In genomic region chr1:40803447-40803846, GRCh38 we compare ENCODE assay signal across 19 cellular contexts. TPM values are rescaled to one million over a fixed set of nuclear protein-coding genes. Genes with fewer than 3 reads are reported as not detected.
A peak's percentile ranks its signal among the peaks of the same experiment; 100 is the strongest.
DNase-seq lines count a peak whose midpoint lies in the region; ATAC-seq and TF ChIP-seq lines count a peak whose summit lies in the region.
"Had no signal": no experiment of that assay in that cellular context is flagged by ENCODE, and none has a peak within 500 bp of the region (broad histone marks: within the 10 kb centered on the region; RNA-seq: fewer than 3 reads in every experiment).

No MANE protein-coding gene starts in this region.

- TF ChIP-seq POLR2A in stomach (IDR thresholded peaks at IDR 0.05) = no peak
- no peak for TF ChIP-seq POLR2A in Peyer's patch (IDR thresholded peaks at IDR 0.05)

- POLR2A ChIA-PET in CD4-positive, alpha-beta memory T cell (lab: Charles Lee; ENCODE audit: partially characterized antibody) = interaction anchor here (1.2 to 1.6 kb wide), 2 partner anchors 59 to 112 kb away, joined by 5 to 7 read pairs; partner anchors contain the start of genes CITED4 and NFYC
- POLR2A ChIA-PET in T-cell (lab: Charles Lee) = interaction anchor here in 1 of 2 donors (0.5 kb wide), 1 partner anchor 712 kb away, joined by 4 read pairs; no protein-coding TSS in a partner anchor

- H3K36me3 ChIP-seq in CD4-positive, alpha-beta memory T cell (ENCODE audit: insufficient read depth, low read length) = no peaks in the 10 kb centered on the region
- H3K36me3 ChIP-seq in lower lobe of right lung (no peaks in the 10 kb centered on the region), stomach (no peaks in the 10 kb centered on the region), Peyer's patch (no peaks in the 10 kb centered on the region)

- peaks cover 12 to 34% (median 24%) of the 10 kb centered on the region in 4 donors for H3K4me1 Mint-ChIP-seq in CD4-positive, alpha-beta memory T cell
- H3K4me1 Mint-ChIP-seq in T-cell = peaks cover 17 to 30% (median 17%) of the 10 kb centered on the region in 3 donors

- H3K9me3 ChIP-seq in CD4-positive, alpha-beta memory T cell (ENCODE audit: control insufficient read depth in 1 of 2, low read length in 2 of 2) = no peaks in the 10 kb centered on the region
- no peaks in the 10 kb centered on the region for H3K9me3 ChIP-seq in lower lobe of right lung
- no peaks in the 10 kb centered on the region for H3K9me3 ChIP-seq in stomach
- no peaks in the 10 kb centered on the region for H3K9me3 ChIP-seq in Peyer's patch

- no peak for TF ChIP-seq CTCF in lower lobe of right lung (IDR thresholded peaks at IDR 0.05)
- no peak for TF ChIP-seq CTCF in stomach (IDR thresholded peaks at IDR 0.05)
- TF ChIP-seq CTCF in Peyer's patch (IDR thresholded peaks at IDR 0.05) = no peak

- peak overlapping the region; percentile 52 to 88 (median 81) for H3K27ac Mint-ChIP-seq in CD4-positive, alpha-beta memory T cell
- peak overlapping the region; percentile 67 to 85 for H3K27ac Mint-ChIP-seq in T-cell
- H3K27ac Mint-ChIP-seq: activated CD4-positive, alpha-beta memory T cell treated with anti-CD3 and anti-CD28 coated beads, Interleukin-2, amount 10 ng/mL, durations not matched to agents 7 days and 5 days; activated naive CD4-positive, alpha-beta T cell treated with anti-CD3 and anti-CD28 coated beads, Interleukin-2, amount 50 U/mL, for 24 hours; T-helper 1 cell treated with Interleukin-12 subunit alpha and Interleukin-12 subunit beta and Interleukin-4 antibody, amounts not matched to agents 30 μg/mL and 1 μg/mL, for 36 hours had no signal

- CTCF ChIA-PET in CD4-positive, alpha-beta memory T cell (lab: Charles Lee; ENCODE audit: partially characterized antibody) = interaction anchor here (0.9 to 1.5 kb wide), 2 partner anchors 14 to 29 kb away, joined by 3 to 6 read pairs; no protein-coding TSS in a partner anchor
- CTCF ChIA-PET in T-cell (lab: Charles Lee) = no interaction called here

- peak overlapping the region; percentile 63 for H3K27ac ChIP-seq in CD4-positive, alpha-beta memory T cell (ENCODE audit: low read depth, low read length)
- peak overlapping the region; percentile 74 for H3K27ac ChIP-seq in lower lobe of right lung
- H3K27ac ChIP-seq in stomach = peak overlapping the region in 4 of 5 donors; percentile 74 to 89 (median 82)
- H3K27ac ChIP-seq in Peyer's patch = peak overlapping the region in 2 of 4 donors; percentile 65 to 85
- H3K27ac ChIP-seq: epithelial cell of prostate, VCaP had no signal

- intact Hi-C loops in CD4-positive, alpha-beta memory T cell (cut with micrococcal nuclease) = no loop called here
- intact Hi-C loops in lower lobe of right lung (cut with DNase I) (no loop called here), stomach (cut with DNase I; ENCODE audit: low total_unique reads) (no loop called here)

- ATAC-seq in T-cell (replicated peaks in 1 of 4) (no peak), lower lobe of right lung (no peak), GM21717 (IDR thresholded peaks at IDR 0.05; ENCODE audit: unreplicated experiment) (no peak)
- ATAC-seq: left lobe of liver had no signal

- no peak for TF ChIP-seq EP300 in stomach (IDR thresholded peaks at IDR 0.05)

- H3K27me3 ChIP-seq in CD4-positive, alpha-beta memory T cell (ENCODE audit: insufficient read depth, low read length) = no peaks in the 10 kb centered on the region
- H3K27me3 ChIP-seq in lower lobe of right lung (ENCODE audit: low read depth) = no peaks in the 10 kb centered on the region
- no peaks in the 10 kb centered on the region for H3K27me3 ChIP-seq in stomach
- no peaks in the 10 kb centered on the region for H3K27me3 ChIP-seq in Peyer's patch

- H3K4me3 Mint-ChIP-seq in CD4-positive, alpha-beta memory T cell = peak overlapping the region in 2 of 8 donors; percentile 0 to 59
- peak overlapping the region in 1 of 3 donors; percentile 45 for H3K4me3 Mint-ChIP-seq in T-cell
- H3K4me3 Mint-ChIP-seq: activated naive CD4-positive, alpha-beta T cell treated with anti-CD3 and anti-CD28 coated beads, Interleukin-2, amount 50 U/mL, for 24 hours had no signal

- H3K9me3 Mint-ChIP-seq in CD4-positive, alpha-beta memory T cell = no peaks in the 10 kb centered on the region
- no peaks in the 10 kb centered on the region for H3K9me3 Mint-ChIP-seq in T-cell
- H3K9me3 Mint-ChIP-seq: activated CD4-positive, alpha-beta memory T cell treated with anti-CD3 and anti-CD28 coated beads, Interleukin-2, amount 10 ng/mL, durations not matched to agents 7 days and 5 days; activated naive CD4-positive, alpha-beta T cell treated with anti-CD3 and anti-CD28 coated beads, Interleukin-2, amount 50 U/mL, for 24 hours; T-helper 1 cell treated with Interleukin-12 subunit alpha and Interleukin-12 subunit beta and Interleukin-4 antibody, amounts not matched to agents 30 μg/mL and 1 μg/mL, for 36 hours had no signal

- no peak overlapping the region for H3K4me3 ChIP-seq in CD4-positive, alpha-beta memory T cell (ENCODE audit: low read length in 2 of 2)
- H3K4me3 ChIP-seq in lower lobe of right lung (no peak overlapping the region), stomach (no peak overlapping the region), Peyer's patch (no peak overlapping the region)

- H3K27me3 Mint-ChIP-seq in CD4-positive, alpha-beta memory T cell = no peaks in the 10 kb centered on the region
- no peaks in the 10 kb centered on the region for H3K27me3 Mint-ChIP-seq in T-cell
- H3K27me3 Mint-ChIP-seq: activated CD4-positive, alpha-beta memory T cell treated with anti-CD3 and anti-CD28 coated beads, Interleukin-2, amount 10 ng/mL, durations not matched to agents 7 days and 5 days; activated naive CD4-positive, alpha-beta T cell treated with anti-CD3 and anti-CD28 coated beads, Interleukin-2, amount 50 U/mL, for 24 hours had no signal

- WGBS in stomach, 5 donors = 80 to 93% (median 90%) methylated on average over 3 of the region's 3 CpGs

- peaks cover 17% of the 10 kb centered on the region for H3K4me1 ChIP-seq in CD4-positive, alpha-beta memory T cell (ENCODE audit: insufficient read depth, low read length)
- H3K4me1 ChIP-seq in lower lobe of right lung (peaks cover 26% of the 10 kb centered on the region), stomach (peaks cover 30 to 85% (median 63%) of the 10 kb centered on the region in 4 donors), Peyer's patch (peaks cover 0 to 53% (median 4%) of the 10 kb centered on the region in 4 donors)

- no peaks in the 10 kb centered on the region for H3K36me3 Mint-ChIP-seq in CD4-positive, alpha-beta memory T cell
- no peaks in the 10 kb centered on the region for H3K36me3 Mint-ChIP-seq in T-cell
- H3K36me3 Mint-ChIP-seq: activated naive CD4-positive, alpha-beta T cell treated with anti-CD3 and anti-CD28 coated beads, Interleukin-2, amount 50 U/mL, for 24 hours had no signal

- peak in 1 of 5 donors; percentile 39 for DNase-seq in CD4-positive, alpha-beta memory T cell
- DNase-seq in T-cell (no peak), lower lobe of right lung (no peak), stomach (no peak), Peyer's patch (no peak), NCI-H1930 (lab: John Stamatoyannopoulos, UW) (no peak)
- DNase-seq: activated CD4-positive, alpha-beta memory T cell treated with anti-CD3 and anti-CD28 coated beads, Interleukin-2, amount 10 ng/mL, durations not matched to agents 7 days and 5 days; activated T-cell treated with anti-CD3 and anti-CD28 coated beads, Interleukin-2, amount 50 U/mL, for 48 hours; HCEC 1CT; IMR-90; NCI-H1694 treated with DMSO at 0.1 percent for 48 hours; NCI-H446 treated with DMSO at 0.1 percent for 48 hours; trophoblast cell had no signal

RNA-seq across cellular contexts. Expression of gene KCNQ4, which starts 19.9 kb away (rescaled TPM):
- under 1 TPM; 0.20 to 0.33 TPM for total RNA-seq in CD4-positive, alpha-beta memory T cell
- polyA plus RNA-seq in CD4-positive, alpha-beta memory T cell = under 1 TPM in 1 of 2 donors, not detected in 1; 0.14 TPM
- under 1 TPM; 0.10 to 0.35 (median 0.26) TPM for total RNA-seq in T-cell
- 0.89 TPM for total RNA-seq in lower lobe of right lung
- total RNA-seq in stomach = 1 to 10 TPM in 2 of 5 donors, under 1 TPM in 2, not detected in 1; 0.55 to 7.6 (median 2.5) TPM
- 1 to 10 TPM in 1 of 3 donors, under 1 TPM in 2; 0.31 to 2.2 (median 0.56) TPM for polyA plus RNA-seq in stomach
- 1 to 10 TPM; 1.1 to 3.3 (median 2.4) TPM for total RNA-seq in Peyer's patch
- total RNA-seq: IMR-90 had no signal

RNA-seq across cellular contexts. Expression of gene CITED4, which starts 58.7 kb away (rescaled TPM):
- total RNA-seq in CD4-positive, alpha-beta memory T cell = 1 to 10 TPM; 8.1 to 8.4 TPM
- 10 to 100 TPM; 12.0 to 20.1 TPM for polyA plus RNA-seq in CD4-positive, alpha-beta memory T cell
- total RNA-seq in T-cell (10 to 100 TPM; 23.4 to 37.0 (median 28.4) TPM), lower lobe of right lung (13.9 TPM), stomach (100 to 1,000 TPM in 1 of 5 donors, 10 to 100 TPM in 3, 1 to 10 TPM in 1; 2.6 to 152 (median 38.4) TPM), Peyer's patch (10 to 100 TPM in 1 of 4 donors, 1 to 10 TPM in 3; 2.0 to 19.0 (median 2.3) TPM)
- 10 to 100 TPM in 2 of 3 donors, 1 to 10 TPM in 1; 8.6 to 22.5 (median 13.5) TPM for polyA plus RNA-seq in stomach
